In the genomic region with DNA sequence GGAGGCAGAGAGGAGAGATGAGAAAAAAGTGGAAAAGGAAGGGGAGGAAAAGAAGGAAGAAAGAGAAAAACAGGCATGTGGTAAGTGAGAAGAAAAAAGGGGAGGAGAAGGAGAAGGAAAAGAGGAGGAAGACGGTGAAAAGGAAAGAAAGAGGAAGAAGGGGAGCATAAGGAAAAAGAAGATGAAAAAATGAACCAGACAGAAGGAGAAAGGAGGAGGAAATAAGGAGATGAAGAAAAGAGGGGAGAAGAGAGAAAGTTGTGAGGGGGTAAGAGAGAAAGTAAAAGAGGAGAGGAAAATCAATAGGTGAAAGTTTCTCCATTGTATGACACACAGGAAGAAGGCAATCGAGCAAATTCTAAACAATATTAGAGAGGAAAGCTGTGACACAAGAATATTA, we compare ENCODE assay signal across 9 cellular contexts.
"Had no signal": no experiment of that assay in that cellular context is flagged by ENCODE, and none has a peak within 500 bp of the region (broad histone marks: within the 10 kb centered on the region; RNA-seq: fewer than 3 reads in every experiment).

No MANE protein-coding gene starts in this region.

- FAIRE-seq: HTR-8/SVneo had no signal

- H3K4me1 ChIP-seq: HAP-1 had no signal

- H3K36me3 ChIP-seq: HAP-1 had no signal

- H3K9me3 ChIP-seq: HAP-1 had no signal

- H3K27ac ChIP-seq: GM23248, KMS-11 had no signal

- DNase-seq: GM23248, GOT3, H7, IMR-90, KBM-7 had no signal

- H2AFZ ChIP-seq: GM23248 had no signal

- H3K4me3 ChIP-seq: GM23248, HAP-1 had no signal

- H3K4me2 ChIP-seq: KMS-11 had no signal

- ATAC-seq: HCT116 had no signal

- H3K9ac ChIP-seq: GM23248, KMS-11 had no signal
